Comparison of ENCODE assay signal across 8 cellular contexts in genomic region chr3:107740992-107741896, GRCh38.
DNase-seq lines count a peak whose midpoint lies in the region; ATAC-seq and TF ChIP-seq lines count a peak whose summit lies in the region.

No MANE protein-coding gene starts in this region.

- no peak overlapping the region for H3K4me3 ChIP-seq in foreskin fibroblast (ENCODE audit: low read depth in 1 of 2, low read length in 2 of 2)

- peak; percentile 27 for TF ChIP-seq CTCF in foreskin fibroblast (IDR thresholded peaks at IDR 0.05; ENCODE audit: low read depth, low read length)

- DNase-seq in Right ventricle myocardium superior (no peak), cardiac septum (ENCODE audit: low spot score) (no peak), RKO (ENCODE audit: low spot score) (peak; percentile 32), foreskin fibroblast (peak in 1 of 2 donors; percentile 38), superior temporal gyrus (ENCODE audit: extremely low spot score) (peak; percentile 86), epidermal melanocyte (ENCODE audit: insufficient read length, low spot score) (no peak), hepatic stellate cell (ENCODE audit: low spot score) (no peak)

- intact Hi-C loops in Right ventricle myocardium superior (cut with DNase I), result loop anchor here (5.0 to 10.0 kb wide), 3 partner anchors 59 to 506 kb away; no protein-coding TSS in a partner anchor
- intact Hi-C loops in cardiac septum (cut with DNase I), result loop anchor here (5.0 to 10.0 kb wide), 3 partner anchors 64 to 504 kb away; no protein-coding TSS in a partner anchor

- ATAC-seq in Right ventricle myocardium superior (ENCODE audit: poor library complexity), result peak; percentile 43
- ATAC-seq in GM21529 (IDR thresholded peaks at IDR 0.05; ENCODE audit: unreplicated experiment), result no peak

Comparison
In these comparisons a context has a peak if more than half of its experiments do, and no peak if none do; other contexts are left out.
1. DNase-seq: peak in RKO (single experiment) and superior temporal gyrus (single experiment); none in Right ventricle myocardium superior (single experiment), cardiac septum (single experiment), epidermal melanocyte (single experiment) and hepatic stellate cell (single experiment).